14 cellular contexts compared by ENCODE assay signal in the genomic region with DNA sequence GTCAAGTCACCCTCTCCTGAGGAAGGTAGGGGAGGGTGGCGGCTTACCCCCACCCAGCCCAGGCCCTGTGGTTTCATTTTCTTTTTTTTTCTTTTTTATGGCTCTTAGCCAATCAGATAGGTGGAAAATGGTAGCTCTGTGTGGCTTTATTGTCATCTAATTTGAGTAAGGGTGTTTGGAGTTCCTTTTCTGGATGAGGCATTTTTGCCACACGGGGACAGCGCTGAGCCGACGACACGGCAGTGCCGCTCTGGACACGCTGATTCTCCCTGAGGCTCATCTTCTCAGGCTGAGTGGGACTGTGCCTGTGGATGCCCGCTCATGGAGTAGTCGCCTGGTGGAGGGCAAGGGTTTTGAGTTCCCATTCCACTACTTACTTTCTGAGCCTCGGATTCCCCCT. TPM values are rescaled to one million over a fixed set of nuclear protein-coding genes. Genes with fewer than 3 reads are reported as not detected.
DNase-seq lines count a peak whose midpoint lies in the region; ATAC-seq and TF ChIP-seq lines count a peak whose summit lies in the region.
"Had no signal": no experiment of that assay in that cellular context is flagged by ENCODE, and none has a peak within 500 bp of the region (broad histone marks: within the 10 kb centered on the region; RNA-seq: fewer than 3 reads in every experiment).

No MANE protein-coding gene starts in this region.

- ATAC-seq in GM18907 (IDR thresholded peaks at IDR 0.05; ENCODE audit: unreplicated experiment): no peak

- H3K4me2 ChIP-seq in smooth muscle cell: no peak overlapping the region

- WGBS in smooth muscle cell (ENCODE audit: low lambda C conversion rate): 66% methylated on average over 11 of the region's 11 CpGs

- DNase-seq in NCI-H82 (lab: John Stamatoyannopoulos, UW) (peak; percentile 11), NCI-H82 treated with DMSO at 0.1 percent for 48 hours (lab: John Stamatoyannopoulos, UW; ENCODE audit: unreplicated experiment) (no peak), NCI-H2227 (lab: John Stamatoyannopoulos, UW; ENCODE audit: unreplicated experiment) (peak; percentile 36), epithelial cell of proximal tubule (ENCODE audit: low read depth) (no peak), smooth muscle cell (lab: John Stamatoyannopoulos, UW; ENCODE audit: unreplicated experiment) (no peak), OCI-M2 (lab: John Stamatoyannopoulos, UW; ENCODE audit: unreplicated experiment) (no peak)
- DNase-seq in stimulated activated CD4-positive, alpha-beta T cell treated with anti-CD3 and anti-CD28 coated beads, Interleukin-4, amount 100 ng/mL, for 24 hours: no peak
- DNase-seq: activated B cell treated with CpG ODN at 0.5 μM for 24 hours; activated naive CD8-positive, alpha-beta T cell treated with anti-CD3 and anti-CD28 coated beads for 36 hours; NCI-H510A had no signal

- no peak overlapping the region for H3K4me3 ChIP-seq in epithelial cell of proximal tubule (ENCODE audit: low read depth, low read length)
- no peak overlapping the region for H3K4me3 ChIP-seq in smooth muscle cell

- no peak overlapping the region for H3K27ac ChIP-seq in smooth muscle cell (ENCODE audit: low read depth)

- no peaks in the 10 kb centered on the region for H3K4me1 ChIP-seq in smooth muscle cell (ENCODE audit: low read depth)

- no peaks in the 10 kb centered on the region for H4K20me1 ChIP-seq in smooth muscle cell (ENCODE audit: low read depth)

- no peaks in the 10 kb centered on the region for H3K9me3 ChIP-seq in smooth muscle cell (replicated peaks; ENCODE audit: low read depth)

- H3K36me3 ChIP-seq in smooth muscle cell (ENCODE audit: low read depth): no peaks in the 10 kb centered on the region

- no peaks in the 10 kb centered on the region for H3K79me2 ChIP-seq in smooth muscle cell (ENCODE audit: low read depth)

- no peaks in the 10 kb centered on the region for H3F3A ChIP-seq in smooth muscle cell (ENCODE audit: low read depth)

- H3K9ac ChIP-seq in smooth muscle cell (ENCODE audit: low read depth): no peak overlapping the region

- TF ChIP-seq CTCF in epithelial cell of proximal tubule (conservative IDR thresholded peaks at IDR 0.05; ENCODE audit: low read depth, low read length) (peak; percentile 58), smooth muscle cell (IDR thresholded peaks at IDR 0.05; ENCODE audit: borderline replicate concordance, insufficient read depth, poor library complexity, severe bottlenecking) (peak; percentile 14)

- no peaks in the 10 kb centered on the region for H3K27me3 ChIP-seq in smooth muscle cell (ENCODE audit: low read depth)

- no peak overlapping the region for H2AFZ ChIP-seq in smooth muscle cell (ENCODE audit: low read depth)

RNA-seq across cellular contexts. Expression of gene ANGPT4, which starts 37.6 kb away (rescaled TPM):
- total RNA-seq in epithelial cell of proximal tubule (not detected in 2 replicates), smooth muscle cell (not detected in 2 replicates)
- polyA plus RNA-seq in smooth muscle cell: 0.04 and 0.39 TPM in 2 replicates
- total RNA-seq: activated B cell treated with CpG ODN at 0.5 μM for 24 hours; activated naive CD8-positive, alpha-beta T cell treated with anti-CD3 and anti-CD28 coated beads for 36 hours; lung microvascular endothelial cell had no signal

RNA-seq across cellular contexts. Expression of gene RSPO4, which starts 48.4 kb away (rescaled TPM):
- 0.07 and 1.2 TPM in 2 replicates for total RNA-seq in epithelial cell of proximal tubule
- 0.22 and 1.3 TPM in 2 replicates for total RNA-seq in smooth muscle cell
- 5.0 and 7.5 TPM in 2 replicates for polyA plus RNA-seq in smooth muscle cell
- total RNA-seq: activated naive CD8-positive, alpha-beta T cell treated with anti-CD3 and anti-CD28 coated beads for 36 hours; lung microvascular endothelial cell; skeletal muscle tissue had no signal
- polyA plus RNA-seq: CD14-positive monocyte had no signal

Comparison
In these comparisons a context has a peak if more than half of its experiments do, and no peak if none do; other contexts are left out.
1. DNase-seq: peak in NCI-H82 (single experiment) and NCI-H2227 (single experiment); none in NCI-H82 treated with DMSO at 0.1 percent for 48 hours (single experiment), epithelial cell of proximal tubule (single experiment), smooth muscle cell (single experiment), stimulated activated CD4-positive, alpha-beta T cell treated with anti-CD3 and anti-CD28 coated beads, Interleukin-4, amount 100 ng/mL, for 24 hours (single experiment) and OCI-M2 (single experiment).